ENCODE assay signal across 8 cellular contexts in genomic region chr1:9539829-9540550, GRCh38. TPM values are rescaled to one million over a fixed set of nuclear protein-coding genes. Genes with fewer than 3 reads are reported as not detected.
DNase-seq lines count a peak whose midpoint lies in the region; ATAC-seq, FAIRE-seq and TF ChIP-seq lines count a peak whose summit lies in the region.

No MANE protein-coding gene starts in this region.

- no peaks in the 10 kb centered on the region; the same call in 1 of the 2 replicates for H3K36me3 ChIP-seq in HUES6 (ENCODE audit: control insufficient read depth, insufficient read depth, low read length)
- peaks cover 0 to 3% of the 10 kb centered on the region in 2 experiments for H3K36me3 ChIP-seq in keratinocyte (ENCODE audit: control insufficient read depth in 2 of 2, extremely low read depth in 1 of 2, insufficient read depth in 2 of 2, low read length in 2 of 2)

- H3K9ac ChIP-seq in HUES6 (ENCODE audit: low read length), result peak overlapping the region; percentile 83
- peak overlapping the region; percentile 84 for H3K9ac ChIP-seq in keratinocyte (ENCODE audit: control insufficient read depth, extremely low read depth, insufficient read depth, low read length)

- dilution Hi-C loops in keratinocyte (cut with MboI; ENCODE audit: extremely low pct_ligation_motif_present, low sequenced_read_pairs), result no loop called here

- peak overlapping the region; percentile 65; the same call in 1 of the 2 replicates for H3K27ac ChIP-seq in HUES6 (ENCODE audit: low read depth, low read length)
- H3K27ac ChIP-seq in keratinocyte (ENCODE audit: control insufficient read depth, insufficient read depth, low read length), result peak overlapping the region; percentile 70

- H3K9me3 ChIP-seq in HUES6 (ENCODE audit: control insufficient read depth, insufficient read depth, low read depth, low read length) (no peaks in the 10 kb centered on the region), keratinocyte (ENCODE audit: control insufficient read depth, low read depth, low read length) (no peaks in the 10 kb centered on the region)

- H3K27me3 ChIP-seq in HUES6 (ENCODE audit: control insufficient read depth, insufficient read depth, low read length) (peaks cover 4% of the 10 kb centered on the region; the same call in 1 of the 2 replicates), keratinocyte (ENCODE audit: control insufficient read depth, extremely low read depth, insufficient read depth, low read length) (no peaks in the 10 kb centered on the region)

- peaks cover 41% of the 10 kb centered on the region for H3K79me2 ChIP-seq in keratinocyte (ENCODE audit: control insufficient read depth, insufficient read depth, low read length)

- TF ChIP-seq CTCF in cardiac fibroblast (IDR thresholded peaks at IDR 0.05; ENCODE audit: low read depth, low read length) (no peak), keratinocyte (optimal IDR thresholded peaks at IDR 0.05 in 1 of 3, IDR thresholded peaks at IDR 0.05 in 1 of 3, conservative IDR thresholded peaks at IDR 0.05 in 1 of 3; ENCODE audit: extremely low read depth in 1 of 3, insufficient read depth in 2 of 3, low read length in 3 of 3) (no peak)

- H3K4me3 ChIP-seq in HUES6 (ENCODE audit: low read depth, low read length) (peak overlapping the region; percentile 98), cardiac fibroblast (replicated peaks in 1 of 2; ENCODE audit: low read depth in 2 of 2, low read length in 2 of 2) (peak overlapping the region; percentile 65 to 70), keratinocyte (ENCODE audit: control insufficient read depth in 2 of 3, extremely low read depth in 1 of 3, insufficient read depth in 2 of 3, low read depth in 1 of 3, low read length in 3 of 3) (peak overlapping the region; percentile 80 to 91 (median 88))

- H3K4me2 ChIP-seq in keratinocyte (ENCODE audit: control insufficient read depth, extremely low read depth, insufficient read depth, low read depth, low read length), result peak overlapping the region; percentile 87

- peak; percentile 11 for DNase-seq in GF-D8 (lab: John Stamatoyannopoulos, UW)
- peak; percentile 46 for DNase-seq in T1000 (lab: John Stamatoyannopoulos, UW)
- peak; percentile 51 to 56 for DNase-seq in cardiac fibroblast (ENCODE audit: low read depth in 2 of 2)
- DNase-seq in keratinocyte (ENCODE audit: low read depth, low spot score), result no peak
- peak; percentile 20 to 27 for DNase-seq in stimulated activated CD4-positive, alpha-beta T cell treated with anti-CD3 and anti-CD28 coated beads, Interleukin-15, amount 100 ng/mL, for 48 hours (ENCODE audit: low read depth in 2 of 2)
- DNase-seq in NCI-H2107 treated with DMSO at 0.1 percent for 48 hours (lab: John Stamatoyannopoulos, UW; ENCODE audit: unreplicated experiment), result no peak

- peaks cover 4% of the 10 kb centered on the region for H4K20me1 ChIP-seq in keratinocyte (ENCODE audit: control insufficient read depth, extremely low read depth, insufficient read depth, low read length)

- FAIRE-seq in keratinocyte (lab: Jason Lieb, UNC), result no peak

- ATAC-seq in GM21528 (IDR thresholded peaks at IDR 0.05; ENCODE audit: low FRiP score, unreplicated experiment), result peak; percentile 51

- H3K4me1 ChIP-seq in HUES6 (ENCODE audit: control insufficient read depth, insufficient read depth, low read length), result peaks cover 18% of the 10 kb centered on the region
- peaks cover 27% of the 10 kb centered on the region for H3K4me1 ChIP-seq in keratinocyte (ENCODE audit: control insufficient read depth, extremely low read depth, insufficient read depth, low read length)

- H2AFZ ChIP-seq in keratinocyte (ENCODE audit: control insufficient read depth, low read length), result peak overlapping the region; percentile 56

- H3K9me1 ChIP-seq in keratinocyte (ENCODE audit: control insufficient read depth, extremely low read depth, insufficient read depth, low read length), result no peaks in the 10 kb centered on the region

RNA-seq across cellular contexts. Expression of gene SLC25A33, which starts 0.7 kb away (rescaled TPM):
- 2.7 to 4.5 TPM (median 3.3 TPM) in 3 replicates for polyA plus RNA-seq in keratinocyte
- 2.5 TPM for polyA plus RNA-seq in keratinocyte (2011; ENCODE audit: low read depth)
- polyA plus RNA-seq in keratinocyte (2011; cell fraction: cytosol; rRNA removed), result 2.9 and 4.7 TPM in 2 replicates
- polyA plus RNA-seq in keratinocyte (2011; cell fraction: nucleus; rRNA removed), result 1.8 and 1.9 TPM in 2 replicates
- polyA plus RNA-seq in keratinocyte (2012; ENCODE audit: low replicate concordance), result 3.4 and 4.7 TPM in 2 replicates
- 1.6 to 2.5 TPM (median 2.1 TPM) in 3 replicates for polyA minus RNA-seq in keratinocyte
- 2.5 TPM for polyA minus RNA-seq in keratinocyte (2011; cell fraction: cytosol; rRNA and poly(A)+ RNA removed)
- polyA minus RNA-seq in keratinocyte (2011; cell fraction: nucleus; rRNA and poly(A)+ RNA removed), result 0.74 and 0.93 TPM in 2 replicates

RNA-seq across cellular contexts. Expression of gene TMEM201, which starts 48.7 kb away (rescaled TPM):
- 1.1 to 5.0 TPM (median 1.5 TPM) in 3 replicates for polyA plus RNA-seq in keratinocyte
- polyA plus RNA-seq in keratinocyte (2011; ENCODE audit: low read depth), result 0.94 TPM
- polyA plus RNA-seq in keratinocyte (2011; cell fraction: cytosol; rRNA removed), result 1.3 and 2.8 TPM in 2 replicates
- polyA plus RNA-seq in keratinocyte (2011; cell fraction: nucleus; rRNA removed), result 6.2 and 7.6 TPM in 2 replicates
- polyA plus RNA-seq in keratinocyte (2012; ENCODE audit: low replicate concordance), result 3.1 and 8.1 TPM in 2 replicates
- polyA minus RNA-seq in keratinocyte, result 2.6 to 13.8 TPM (median 2.8 TPM) in 3 replicates
- 6.3 TPM for polyA minus RNA-seq in keratinocyte (2011; cell fraction: cytosol; rRNA and poly(A)+ RNA removed)
- 6.0 and 7.3 TPM in 2 replicates for polyA minus RNA-seq in keratinocyte (2011; cell fraction: nucleus; rRNA and poly(A)+ RNA removed)

Comparison
In these comparisons a context has a peak if more than half of its experiments do, and no peak if none do; other contexts are left out.
1. DNase-seq: peak in GF-D8 (single experiment), T1000 (single experiment), cardiac fibroblast (2 of 2) and stimulated activated CD4-positive, alpha-beta T cell treated with anti-CD3 and anti-CD28 coated beads, Interleukin-15, amount 100 ng/mL, for 48 hours (2 of 2); none in keratinocyte (single experiment) and NCI-H2107 treated with DMSO at 0.1 percent for 48 hours (single experiment).
2. Peak in every context shown above with its lines, with median percentiles within 50 percentile points of each other: H3K4me3 ChIP-seq.